ENCODE assay signal across 1 cellular context in the genomic region with DNA sequence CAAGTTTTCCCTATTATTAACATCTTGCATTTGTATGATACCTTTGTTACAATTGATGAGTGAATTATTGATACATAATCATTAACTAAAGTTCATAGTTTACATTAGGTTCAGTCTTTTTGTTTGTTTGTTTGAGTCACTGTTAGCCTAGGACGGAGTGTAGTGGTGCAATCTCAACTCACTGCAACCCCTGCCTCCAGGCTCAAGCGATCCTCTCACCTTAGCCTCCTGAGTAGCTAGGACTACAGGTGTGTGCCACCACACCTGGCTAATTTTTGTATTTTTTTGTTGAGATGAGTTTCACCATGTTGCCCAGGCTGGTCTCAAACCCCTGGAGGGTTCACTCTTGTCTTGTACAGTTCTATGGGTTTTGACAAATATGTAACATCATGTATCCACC.
TF ChIP-seq lines count a peak whose summit lies in the region.

No MANE protein-coding gene starts in this region.

TF ChIP-seq in HepG2, 621 proteins besides CTCF, POLR2A, EP300 and RAD21 (continues in another document):
- TF ChIP-seq ZNF607 (CRISPR knock-in tag; IDR thresholded peaks at IDR 0.05; ENCODE audit: borderline replicate concordance) = no peak
- TF ChIP-seq FOSL2 (CRISPR knock-in tag; IDR thresholded peaks at IDR 0.05) = peak; percentile 77
- no peak for TF ChIP-seq IKZF4 (CRISPR knock-in tag; IDR thresholded peaks at IDR 0.05; ENCODE audit: borderline replicate concordance, low read depth, not compliant biosample characterization)
- TF ChIP-seq ZNF563 (CRISPR knock-in tag; IDR thresholded peaks at IDR 0.05) = no peak
- TF ChIP-seq, protein P1, sequence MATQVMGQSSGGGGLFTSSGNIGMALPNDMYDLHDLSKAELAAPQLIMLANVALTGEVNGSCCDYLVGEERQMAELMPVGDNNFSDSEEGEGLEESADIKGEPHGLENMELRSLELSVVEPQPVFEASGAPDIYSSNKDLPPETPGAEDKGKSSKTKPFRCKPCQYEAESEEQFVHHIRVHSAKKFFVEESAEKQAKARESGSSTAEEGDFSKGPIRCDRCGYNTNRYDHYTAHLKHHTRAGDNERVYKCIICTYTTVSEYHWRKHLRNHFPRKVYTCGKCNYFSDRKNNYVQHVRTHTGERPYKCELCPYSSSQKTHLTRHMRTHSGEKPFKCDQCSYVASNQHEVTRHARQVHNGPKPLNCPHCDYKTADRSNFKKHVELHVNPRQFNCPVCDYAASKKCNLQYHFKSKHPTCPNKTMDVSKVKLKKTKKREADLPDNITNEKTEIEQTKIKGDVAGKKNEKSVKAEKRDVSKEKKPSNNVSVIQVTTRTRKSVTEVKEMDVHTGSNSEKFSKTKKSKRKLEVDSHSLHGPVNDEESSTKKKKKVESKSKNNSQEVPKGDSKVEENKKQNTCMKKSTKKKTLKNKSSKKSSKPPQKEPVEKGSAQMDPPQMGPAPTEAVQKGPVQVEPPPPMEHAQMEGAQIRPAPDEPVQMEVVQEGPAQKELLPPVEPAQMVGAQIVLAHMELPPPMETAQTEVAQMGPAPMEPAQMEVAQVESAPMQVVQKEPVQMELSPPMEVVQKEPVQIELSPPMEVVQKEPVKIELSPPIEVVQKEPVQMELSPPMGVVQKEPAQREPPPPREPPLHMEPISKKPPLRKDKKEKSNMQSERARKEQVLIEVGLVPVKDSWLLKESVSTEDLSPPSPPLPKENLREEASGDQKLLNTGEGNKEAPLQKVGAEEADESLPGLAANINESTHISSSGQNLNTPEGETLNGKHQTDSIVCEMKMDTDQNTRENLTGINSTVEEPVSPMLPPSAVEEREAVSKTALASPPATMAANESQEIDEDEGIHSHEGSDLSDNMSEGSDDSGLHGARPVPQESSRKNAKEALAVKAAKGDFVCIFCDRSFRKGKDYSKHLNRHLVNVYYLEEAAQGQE (IDR thresholded peaks at IDR 0.05; ENCODE audit: borderline replicate concordance in 1 of 2, low read depth in 1 of 2, low read length in 2 of 2) = no peak
- TF ChIP-seq ZMYM3 (CRISPR knock-in tag; IDR thresholded peaks at IDR 0.05) = peak; percentile 69
- TF ChIP-seq, protein P2, sequence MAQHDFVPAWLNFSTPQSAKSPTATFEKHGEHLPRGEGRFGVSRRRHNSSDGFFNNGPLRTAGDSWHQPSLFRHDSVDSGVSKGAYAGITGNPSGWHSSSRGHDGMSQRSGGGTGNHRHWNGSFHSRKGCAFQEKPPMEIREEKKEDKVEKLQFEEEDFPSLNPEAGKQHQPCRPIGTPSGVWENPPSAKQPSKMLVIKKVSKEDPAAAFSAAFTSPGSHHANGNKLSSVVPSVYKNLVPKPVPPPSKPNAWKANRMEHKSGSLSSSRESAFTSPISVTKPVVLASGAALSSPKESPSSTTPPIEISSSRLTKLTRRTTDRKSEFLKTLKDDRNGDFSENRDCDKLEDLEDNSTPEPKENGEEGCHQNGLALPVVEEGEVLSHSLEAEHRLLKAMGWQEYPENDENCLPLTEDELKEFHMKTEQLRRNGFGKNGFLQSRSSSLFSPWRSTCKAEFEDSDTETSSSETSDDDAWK (CRISPR knock-in tag; IDR thresholded peaks at IDR 0.05) = no peak
- no peak for TF ChIP-seq ZNF234 (CRISPR knock-in tag; conservative IDR thresholded peaks at IDR 0.05)
- no peak for TF ChIP-seq ZNF207 (IDR thresholded peaks at IDR 0.05; ENCODE audit: borderline replicate concordance)
- TF ChIP-seq, protein P3, sequence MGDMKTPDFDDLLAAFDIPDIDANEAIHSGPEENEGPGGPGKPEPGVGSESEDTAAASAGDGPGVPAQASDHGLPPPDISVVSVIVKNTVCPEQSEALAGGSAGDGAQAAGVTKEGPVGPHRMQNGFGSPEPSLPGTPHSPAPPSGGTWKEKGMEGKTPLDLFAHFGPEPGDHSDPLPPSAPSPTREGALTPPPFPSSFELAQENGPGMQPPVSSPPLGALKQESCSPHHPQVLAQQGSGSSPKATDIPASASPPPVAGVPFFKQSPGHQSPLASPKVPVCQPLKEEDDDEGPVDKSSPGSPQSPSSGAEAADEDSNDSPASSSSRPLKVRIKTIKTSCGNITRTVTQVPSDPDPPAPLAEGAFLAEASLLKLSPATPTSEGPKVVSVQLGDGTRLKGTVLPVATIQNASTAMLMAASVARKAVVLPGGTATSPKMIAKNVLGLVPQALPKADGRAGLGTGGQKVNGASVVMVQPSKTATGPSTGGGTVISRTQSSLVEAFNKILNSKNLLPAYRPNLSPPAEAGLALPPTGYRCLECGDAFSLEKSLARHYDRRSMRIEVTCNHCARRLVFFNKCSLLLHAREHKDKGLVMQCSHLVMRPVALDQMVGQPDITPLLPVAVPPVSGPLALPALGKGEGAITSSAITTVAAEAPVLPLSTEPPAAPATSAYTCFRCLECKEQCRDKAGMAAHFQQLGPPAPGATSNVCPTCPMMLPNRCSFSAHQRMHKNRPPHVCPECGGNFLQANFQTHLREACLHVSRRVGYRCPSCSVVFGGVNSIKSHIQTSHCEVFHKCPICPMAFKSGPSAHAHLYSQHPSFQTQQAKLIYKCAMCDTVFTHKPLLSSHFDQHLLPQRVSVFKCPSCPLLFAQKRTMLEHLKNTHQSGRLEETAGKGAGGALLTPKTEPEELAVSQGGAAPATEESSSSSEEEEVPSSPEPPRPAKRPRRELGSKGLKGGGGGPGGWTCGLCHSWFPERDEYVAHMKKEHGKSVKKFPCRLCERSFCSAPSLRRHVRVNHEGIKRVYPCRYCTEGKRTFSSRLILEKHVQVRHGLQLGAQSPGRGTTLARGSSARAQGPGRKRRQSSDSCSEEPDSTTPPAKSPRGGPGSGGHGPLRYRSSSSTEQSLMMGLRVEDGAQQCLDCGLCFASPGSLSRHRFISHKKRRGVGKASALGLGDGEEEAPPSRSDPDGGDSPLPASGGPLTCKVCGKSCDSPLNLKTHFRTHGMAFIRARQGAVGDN (CRISPR knock-in tag; IDR thresholded peaks at IDR 0.05) = no peak
- no peak for TF ChIP-seq POLR2AphosphoS2 (IDR thresholded peaks at IDR 0.05; ENCODE audit: low read depth, low read length)
- TF ChIP-seq, protein P4, sequence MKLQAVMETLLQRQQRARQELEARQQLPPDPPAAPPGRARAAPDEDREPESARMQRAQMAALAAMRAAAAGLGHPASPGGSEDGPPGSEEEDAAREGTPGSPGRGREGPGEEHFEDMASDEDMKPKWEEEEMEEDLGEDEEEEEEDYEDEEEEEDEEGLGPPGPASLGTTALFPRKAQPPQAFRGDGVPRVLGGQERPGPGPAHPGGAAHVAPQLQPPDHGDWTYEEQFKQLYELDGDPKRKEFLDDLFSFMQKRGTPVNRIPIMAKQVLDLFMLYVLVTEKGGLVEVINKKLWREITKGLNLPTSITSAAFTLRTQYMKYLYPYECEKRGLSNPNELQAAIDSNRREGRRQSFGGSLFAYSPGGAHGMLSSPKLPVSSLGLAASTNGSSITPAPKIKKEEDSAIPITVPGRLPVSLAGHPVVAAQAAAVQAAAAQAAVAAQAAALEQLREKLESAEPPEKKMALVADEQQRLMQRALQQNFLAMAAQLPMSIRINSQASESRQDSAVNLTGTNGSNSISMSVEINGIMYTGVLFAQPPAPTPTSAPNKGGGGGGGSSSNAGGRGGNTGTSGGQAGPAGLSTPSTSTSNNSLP (IDR thresholded peaks at IDR 0.05; ENCODE audit: low read depth, low read length) = 0 out of 2 replicates have a peak, but pooled peaks have one; percentile 18
- no peak for TF ChIP-seq SIX1 (CRISPR knock-in tag; IDR thresholded peaks at IDR 0.05; ENCODE audit: borderline replicate concordance)
- no peak for TF ChIP-seq SNAPC2 (CRISPR knock-in tag; IDR thresholded peaks at IDR 0.05)
- TF ChIP-seq, protein P5, sequence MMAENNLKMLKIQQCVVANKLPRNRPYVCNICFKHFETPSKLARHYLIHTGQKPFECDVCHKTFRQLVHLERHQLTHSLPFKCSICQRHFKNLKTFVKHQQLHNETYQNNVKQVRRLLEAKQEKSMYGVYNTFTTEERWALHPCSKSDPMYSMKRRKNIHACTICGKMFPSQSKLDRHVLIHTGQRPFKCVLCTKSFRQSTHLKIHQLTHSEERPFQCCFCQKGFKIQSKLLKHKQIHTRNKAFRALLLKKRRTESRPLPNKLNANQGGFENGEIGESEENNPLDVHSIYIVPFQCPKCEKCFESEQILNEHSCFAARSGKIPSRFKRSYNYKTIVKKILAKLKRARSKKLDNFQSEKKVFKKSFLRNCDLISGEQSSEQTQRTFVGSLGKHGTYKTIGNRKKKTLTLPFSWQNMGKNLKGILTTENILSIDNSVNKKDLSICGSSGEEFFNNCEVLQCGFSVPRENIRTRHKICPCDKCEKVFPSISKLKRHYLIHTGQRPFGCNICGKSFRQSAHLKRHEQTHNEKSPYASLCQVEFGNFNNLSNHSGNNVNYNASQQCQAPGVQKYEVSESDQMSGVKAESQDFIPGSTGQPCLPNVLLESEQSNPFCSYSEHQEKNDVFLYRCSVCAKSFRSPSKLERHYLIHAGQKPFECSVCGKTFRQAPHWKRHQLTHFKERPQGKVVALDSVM (CRISPR knock-in tag; IDR thresholded peaks at IDR 0.05) = peak; percentile 66; the same call in 1 of the 2 replicates
- TF ChIP-seq HDAC6 (IDR thresholded peaks at IDR 0.05; ENCODE audit: low read depth, low read length) = no peak
- TF ChIP-seq MIER2 (CRISPR knock-in tag; IDR thresholded peaks at IDR 0.05) = no peak
- TF ChIP-seq TCF7L2 (IDR thresholded peaks at IDR 0.05; ENCODE audit: low read depth, low read length) = no peak
- no peak for TF ChIP-seq ZFP36L1 (CRISPR knock-in tag; IDR thresholded peaks at IDR 0.05)
- TF ChIP-seq KDM1A (CRISPR knock-in tag; IDR thresholded peaks at IDR 0.05) = peak; percentile 27; the same call in 1 of the 2 replicates
- TF ChIP-seq, protein P6, sequence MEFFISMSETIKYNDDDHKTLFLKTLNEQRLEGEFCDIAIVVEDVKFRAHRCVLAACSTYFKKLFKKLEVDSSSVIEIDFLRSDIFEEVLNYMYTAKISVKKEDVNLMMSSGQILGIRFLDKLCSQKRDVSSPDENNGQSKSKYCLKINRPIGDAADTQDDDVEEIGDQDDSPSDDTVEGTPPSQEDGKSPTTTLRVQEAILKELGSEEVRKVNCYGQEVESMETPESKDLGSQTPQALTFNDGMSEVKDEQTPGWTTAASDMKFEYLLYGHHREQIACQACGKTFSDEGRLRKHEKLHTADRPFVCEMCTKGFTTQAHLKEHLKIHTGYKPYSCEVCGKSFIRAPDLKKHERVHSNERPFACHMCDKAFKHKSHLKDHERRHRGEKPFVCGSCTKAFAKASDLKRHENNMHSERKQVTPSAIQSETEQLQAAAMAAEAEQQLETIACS (CRISPR knock-in tag; IDR thresholded peaks at IDR 0.05) = no peak
- TF ChIP-seq ZNF460 (CRISPR knock-in tag; IDR thresholded peaks at IDR 0.05; ENCODE audit: borderline replicate concordance) = peak; percentile 95
- no peak for TF ChIP-seq FOXC1 (CRISPR knock-in tag; IDR thresholded peaks at IDR 0.05; ENCODE audit: borderline replicate concordance)
- no peak for TF ChIP-seq ZNF33A (CRISPR knock-in tag; IDR thresholded peaks at IDR 0.05; ENCODE audit: borderline replicate concordance)
- TF ChIP-seq DNMT1 (CRISPR knock-in tag; IDR thresholded peaks at IDR 0.05) = no peak
- TF ChIP-seq, protein P7, sequence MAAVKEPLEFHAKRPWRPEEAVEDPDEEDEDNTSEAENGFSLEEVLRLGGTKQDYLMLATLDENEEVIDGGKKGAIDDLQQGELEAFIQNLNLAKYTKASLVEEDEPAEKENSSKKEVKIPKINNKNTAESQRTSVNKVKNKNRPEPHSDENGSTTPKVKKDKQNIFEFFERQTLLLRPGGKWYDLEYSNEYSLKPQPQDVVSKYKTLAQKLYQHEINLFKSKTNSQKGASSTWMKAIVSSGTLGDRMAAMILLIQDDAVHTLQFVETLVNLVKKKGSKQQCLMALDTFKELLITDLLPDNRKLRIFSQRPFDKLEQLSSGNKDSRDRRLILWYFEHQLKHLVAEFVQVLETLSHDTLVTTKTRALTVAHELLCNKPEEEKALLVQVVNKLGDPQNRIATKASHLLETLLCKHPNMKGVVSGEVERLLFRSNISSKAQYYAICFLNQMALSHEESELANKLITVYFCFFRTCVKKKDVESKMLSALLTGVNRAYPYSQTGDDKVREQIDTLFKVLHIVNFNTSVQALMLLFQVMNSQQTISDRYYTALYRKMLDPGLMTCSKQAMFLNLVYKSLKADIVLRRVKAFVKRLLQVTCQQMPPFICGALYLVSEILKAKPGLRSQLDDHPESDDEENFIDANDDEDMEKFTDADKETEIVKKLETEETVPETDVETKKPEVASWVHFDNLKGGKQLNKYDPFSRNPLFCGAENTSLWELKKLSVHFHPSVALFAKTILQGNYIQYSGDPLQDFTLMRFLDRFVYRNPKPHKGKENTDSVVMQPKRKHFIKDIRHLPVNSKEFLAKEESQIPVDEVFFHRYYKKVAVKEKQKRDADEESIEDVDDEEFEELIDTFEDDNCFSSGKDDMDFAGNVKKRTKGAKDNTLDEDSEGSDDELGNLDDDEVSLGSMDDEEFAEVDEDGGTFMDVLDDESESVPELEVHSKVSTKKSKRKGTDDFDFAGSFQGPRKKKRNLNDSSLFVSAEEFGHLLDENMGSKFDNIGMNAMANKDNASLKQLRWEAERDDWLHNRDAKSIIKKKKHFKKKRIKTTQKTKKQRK (IDR thresholded peaks at IDR 0.05; ENCODE audit: low read length) = no peak
- no peak for TF ChIP-seq SUZ12 (IDR thresholded peaks at IDR 0.05; ENCODE audit: low read depth, low read length)
- TF ChIP-seq, protein P8, sequence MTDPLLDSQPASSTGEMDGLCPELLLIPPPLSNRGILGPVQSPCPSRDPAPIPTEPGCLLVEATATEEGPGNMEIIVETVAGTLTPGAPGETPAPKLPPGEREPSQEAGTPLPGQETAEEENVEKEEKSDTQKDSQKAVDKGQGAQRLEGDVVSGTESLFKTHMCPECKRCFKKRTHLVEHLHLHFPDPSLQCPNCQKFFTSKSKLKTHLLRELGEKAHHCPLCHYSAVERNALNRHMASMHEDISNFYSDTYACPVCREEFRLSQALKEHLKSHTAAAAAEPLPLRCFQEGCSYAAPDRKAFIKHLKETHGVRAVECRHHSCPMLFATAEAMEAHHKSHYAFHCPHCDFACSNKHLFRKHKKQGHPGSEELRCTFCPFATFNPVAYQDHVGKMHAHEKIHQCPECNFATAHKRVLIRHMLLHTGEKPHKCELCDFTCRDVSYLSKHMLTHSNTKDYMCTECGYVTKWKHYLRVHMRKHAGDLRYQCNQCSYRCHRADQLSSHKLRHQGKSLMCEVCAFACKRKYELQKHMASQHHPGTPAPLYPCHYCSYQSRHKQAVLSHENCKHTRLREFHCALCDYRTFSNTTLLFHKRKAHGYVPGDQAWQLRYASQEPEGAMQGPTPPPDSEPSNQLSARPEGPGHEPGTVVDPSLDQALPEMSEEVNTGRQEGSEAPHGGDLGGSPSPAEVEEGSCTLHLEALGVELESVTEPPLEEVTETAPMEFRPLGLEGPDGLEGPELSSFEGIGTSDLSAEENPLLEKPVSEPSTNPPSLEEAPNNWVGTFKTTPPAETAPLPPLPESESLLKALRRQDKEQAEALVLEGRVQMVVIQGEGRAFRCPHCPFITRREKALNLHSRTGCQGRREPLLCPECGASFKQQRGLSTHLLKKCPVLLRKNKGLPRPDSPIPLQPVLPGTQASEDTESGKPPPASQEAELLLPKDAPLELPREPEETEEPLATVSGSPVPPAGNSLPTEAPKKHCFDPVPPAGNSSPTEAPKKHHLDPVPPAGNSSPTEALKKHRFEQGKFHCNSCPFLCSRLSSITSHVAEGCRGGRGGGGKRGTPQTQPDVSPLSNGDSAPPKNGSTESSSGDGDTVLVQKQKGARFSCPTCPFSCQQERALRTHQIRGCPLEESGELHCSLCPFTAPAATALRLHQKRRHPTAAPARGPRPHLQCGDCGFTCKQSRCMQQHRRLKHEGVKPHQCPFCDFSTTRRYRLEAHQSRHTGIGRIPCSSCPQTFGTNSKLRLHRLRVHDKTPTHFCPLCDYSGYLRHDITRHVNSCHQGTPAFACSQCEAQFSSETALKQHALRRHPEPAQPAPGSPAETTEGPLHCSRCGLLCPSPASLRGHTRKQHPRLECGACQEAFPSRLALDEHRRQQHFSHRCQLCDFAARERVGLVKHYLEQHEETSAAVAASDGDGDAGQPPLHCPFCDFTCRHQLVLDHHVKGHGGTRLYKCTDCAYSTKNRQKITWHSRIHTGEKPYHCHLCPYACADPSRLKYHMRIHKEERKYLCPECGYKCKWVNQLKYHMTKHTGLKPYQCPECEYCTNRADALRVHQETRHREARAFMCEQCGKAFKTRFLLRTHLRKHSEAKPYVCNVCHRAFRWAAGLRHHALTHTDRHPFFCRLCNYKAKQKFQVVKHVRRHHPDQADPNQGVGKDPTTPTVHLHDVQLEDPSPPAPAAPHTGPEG (CRISPR knock-in tag; IDR thresholded peaks at IDR 0.05) = no peak
- no peak for TF ChIP-seq ZNF274 (CRISPR knock-in tag; IDR thresholded peaks at IDR 0.05)
